ENCODE assay signal across 1 cellular context in the genomic region with DNA sequence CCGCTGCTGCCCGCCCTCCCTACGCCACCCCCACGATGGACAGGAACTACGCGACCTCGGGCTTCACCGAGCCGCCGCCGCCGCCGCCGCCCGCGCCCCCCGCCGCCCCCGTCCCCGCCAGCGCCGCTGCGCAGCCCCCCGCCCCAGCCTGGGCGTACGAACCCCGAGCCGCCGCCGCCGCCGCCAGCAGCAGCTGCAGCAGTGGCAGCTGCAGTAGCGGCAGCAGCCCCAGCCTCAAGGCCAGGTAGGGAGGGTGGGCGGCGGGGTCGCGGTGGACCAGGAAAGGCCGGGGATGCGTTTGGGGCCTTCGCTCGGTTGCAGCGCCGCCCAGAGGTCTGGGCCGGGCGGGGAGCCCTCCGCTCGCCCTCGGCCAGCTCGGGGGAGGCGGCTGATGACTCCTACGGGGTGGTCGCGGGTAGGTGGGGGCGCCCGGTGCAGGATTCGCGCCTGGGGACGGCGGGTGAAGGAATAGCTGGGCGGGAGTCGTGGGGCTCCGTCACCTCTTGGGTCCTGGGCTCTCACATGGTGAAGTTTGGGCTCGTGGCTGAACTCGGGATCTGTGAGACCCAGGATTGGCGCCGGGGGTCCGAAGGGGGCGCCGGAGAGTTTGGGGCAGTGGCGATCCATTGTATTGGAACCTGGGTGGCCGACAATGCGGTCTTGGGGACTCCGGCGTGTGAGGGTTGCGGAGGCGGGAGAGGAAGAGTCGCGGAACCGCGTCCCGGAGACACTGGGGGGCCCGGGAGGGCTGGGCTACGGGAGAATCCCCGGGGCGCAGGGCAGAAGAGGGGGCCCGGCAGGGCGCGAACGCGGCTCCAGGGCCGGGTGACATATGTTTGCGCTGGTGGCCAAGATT.
A peak's percentile ranks its signal among the peaks of the same experiment; 100 is the strongest.
TF ChIP-seq lines count a peak whose summit lies in the region.

No MANE protein-coding gene starts in this region.

TF ChIP-seq in WTC11, 78 proteins besides CTCF, POLR2A, EP300 and RAD21 (continued from another document):
- TF ChIP-seq SP1 (CRISPR knock-in tag; conservative IDR thresholded peaks at IDR 0.05) (peak; percentile 22; the same call in 1 of the 2 replicates), RORB (CRISPR knock-in tag; IDR thresholded peaks at IDR 0.05) (no peak), ZNF671 (CRISPR knock-in tag; IDR thresholded peaks at IDR 0.05) (no peak), NR1H2 (CRISPR knock-in tag; IDR thresholded peaks at IDR 0.05) (no peak), GABPB1 (CRISPR knock-in tag; IDR thresholded peaks at IDR 0.05) (peak; percentile 26; the same call in 1 of the 2 replicates), TEAD4 (CRISPR knock-in tag; IDR thresholded peaks at IDR 0.05) (0 out of 2 replicates have a peak, but pooled peaks have one; percentile 59), JUN (CRISPR knock-in tag; IDR thresholded peaks at IDR 0.05) (0 out of 2 replicates have a peak, but pooled peaks have one; percentile 42), ZNF423 (CRISPR knock-in tag; IDR thresholded peaks at IDR 0.05) (peak; percentile 33; the same call in 1 of the 2 replicates)
- TF ChIP-seq, protein P1, sequence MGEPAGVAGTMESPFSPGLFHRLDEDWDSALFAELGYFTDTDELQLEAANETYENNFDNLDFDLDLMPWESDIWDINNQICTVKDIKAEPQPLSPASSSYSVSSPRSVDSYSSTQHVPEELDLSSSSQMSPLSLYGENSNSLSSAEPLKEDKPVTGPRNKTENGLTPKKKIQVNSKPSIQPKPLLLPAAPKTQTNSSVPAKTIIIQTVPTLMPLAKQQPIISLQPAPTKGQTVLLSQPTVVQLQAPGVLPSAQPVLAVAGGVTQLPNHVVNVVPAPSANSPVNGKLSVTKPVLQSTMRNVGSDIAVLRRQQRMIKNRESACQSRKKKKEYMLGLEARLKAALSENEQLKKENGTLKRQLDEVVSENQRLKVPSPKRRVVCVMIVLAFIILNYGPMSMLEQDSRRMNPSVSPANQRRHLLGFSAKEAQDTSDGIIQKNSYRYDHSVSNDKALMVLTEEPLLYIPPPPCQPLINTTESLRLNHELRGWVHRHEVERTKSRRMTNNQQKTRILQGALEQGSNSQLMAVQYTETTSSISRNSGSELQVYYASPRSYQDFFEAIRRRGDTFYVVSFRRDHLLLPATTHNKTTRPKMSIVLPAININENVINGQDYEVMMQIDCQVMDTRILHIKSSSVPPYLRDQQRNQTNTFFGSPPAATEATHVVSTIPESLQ (CRISPR knock-in tag; IDR thresholded peaks at IDR 0.05): no peak
